35 cellular contexts compared by ENCODE assay signal in genomic region chr5:165526357-165526756, GRCh38.
"Had no signal": no experiment of that assay in that cellular context is flagged by ENCODE, and none has a peak within 500 bp of the region (broad histone marks: within the 10 kb centered on the region; RNA-seq: fewer than 3 reads in every experiment).

No MANE protein-coding gene starts in this region.

- H3K4me3 ChIP-seq: MG63 had no signal

- H3K27me3 ChIP-seq: MG63 had no signal

- DNase-seq: Karpas-422, Kasumi-1, MG63, MM.1S, MV-4-11, NCI-H1048, NCI-H1092, NCI-H1092 treated with DMSO at 0.1 percent for 48 hours, NCI-H1105, NCI-H1105 treated with DMSO at 0.1 percent for 48 hours, NCI-H1417, NCI-H1417 treated with DMSO at 0.1 percent for 48 hours, NCI-H1436, NCI-H1436 treated with DMSO at 0.1 percent for 48 hours, NCI-H146, NCI-H1694, NCI-H1694 treated with DMSO at 0.1 percent for 48 hours, NCI-H187, NCI-H187 treated with DMSO at 0.1 percent for 48 hours, NCI-H1930, NCI-H2029, NCI-H2029 treated with DMSO at 0.1 percent for 48 hours, NCI-H2081, NCI-H2081 treated with DMSO at 0.1 percent for 48 hours, NCI-H2107, NCI-H2171, NCI-H2171 treated with DMSO at 0.1 percent for 48 hours, NCI-H2227 treated with DMSO at 0.1 percent for 48 hours, NCI-H226, NCI-H345, NCI-H446, NCI-H446 treated with DMSO at 0.1 percent for 48 hours, NCI-H510A, NCI-H510A treated with DMSO at 0.1 percent for 48 hours, NCI-H524 had no signal
